ENCODE assay signal across 10 cellular contexts in genomic region chr3:168040624-168041208, GRCh38.
DNase-seq lines count a peak whose midpoint lies in the region; ATAC-seq lines count a peak whose summit lies in the region.
"Had no signal": no experiment of that assay in that cellular context is flagged by ENCODE, and none has a peak within 500 bp of the region (broad histone marks: within the 10 kb centered on the region; RNA-seq: fewer than 3 reads in every experiment).

No MANE protein-coding gene starts in this region.

- DNase-seq in COLO829 (ENCODE audit: low spot score), result peak; percentile 71
- DNase-seq in NCI-H345 (lab: John Stamatoyannopoulos, UW), result peak; percentile 24
- peak; percentile 28 for DNase-seq in amniotic stem cell (lab: John Stamatoyannopoulos, UW)
- peak; percentile 70 for DNase-seq in inferior parietal cortex (ENCODE audit: extremely low spot score)
- no peak for DNase-seq in activated gamma-delta T cell (lab: John Stamatoyannopoulos, UW)
- DNase-seq in activated T-cell treated with anti-CD3 and anti-CD28 coated beads, Interleukin-2, amount 50 U/mL, for 24 hours, result no peak

- no peaks in the 10 kb centered on the region for H3K27me3 Mint-ChIP-seq in activated T-cell treated with anti-CD3 and anti-CD28 coated beads, Interleukin-2, amount 50 U/mL, for 24 hours
- H3K27me3 Mint-ChIP-seq: IgD-negative memory B cell, memory B cell had no signal

- H3K9me3 Mint-ChIP-seq in activated T-cell treated with anti-CD3 and anti-CD28 coated beads, Interleukin-2, amount 50 U/mL, for 24 hours, result no peaks in the 10 kb centered on the region
- H3K9me3 Mint-ChIP-seq: IgD-negative memory B cell, memory B cell had no signal

- H3K4me3 Mint-ChIP-seq in activated T-cell treated with anti-CD3 and anti-CD28 coated beads, Interleukin-2, amount 50 U/mL, for 24 hours, result no peak overlapping the region
- H3K4me3 Mint-ChIP-seq: IgD-negative memory B cell, memory B cell had no signal

- H3K27ac Mint-ChIP-seq in activated T-cell treated with anti-CD3 and anti-CD28 coated beads, Interleukin-2, amount 50 U/mL, for 24 hours, result no peak overlapping the region
- H3K27ac Mint-ChIP-seq: IgD-negative memory B cell, memory B cell had no signal

- no peaks in the 10 kb centered on the region for H3K4me1 Mint-ChIP-seq in activated T-cell treated with anti-CD3 and anti-CD28 coated beads, Interleukin-2, amount 50 U/mL, for 24 hours (ENCODE audit: low read depth)
- H3K4me1 Mint-ChIP-seq: IgD-negative memory B cell, memory B cell had no signal

- ATAC-seq in GM18907 (IDR thresholded peaks at IDR 0.05; ENCODE audit: unreplicated experiment) (peak; percentile 83), HG03139 (IDR thresholded peaks at IDR 0.05; ENCODE audit: unreplicated experiment) (peak; percentile 78)

- H3K36me3 Mint-ChIP-seq in activated T-cell treated with anti-CD3 and anti-CD28 coated beads, Interleukin-2, amount 50 U/mL, for 24 hours (ENCODE audit: low read depth), result no peaks in the 10 kb centered on the region

Comparison
In these comparisons a context has a peak if more than half of its experiments do, and no peak if none do; other contexts are left out.
1. DNase-seq: peak in COLO829 (single experiment), NCI-H345 (single experiment), amniotic stem cell (single experiment) and inferior parietal cortex (single experiment); none in activated gamma-delta T cell (single experiment) and activated T-cell treated with anti-CD3 and anti-CD28 coated beads, Interleukin-2, amount 50 U/mL, for 24 hours (single experiment).